In genomic region chr19:13234518-13234917, GRCh38 we compare ENCODE assay signal across 8 cellular contexts.
DNase-seq lines count a peak whose midpoint lies in the region; ATAC-seq, FAIRE-seq and TF ChIP-seq lines count a peak whose summit lies in the region.

No MANE protein-coding gene starts in this region.

- H3K27ac Mint-ChIP-seq in activated CD4-positive, alpha-beta T cell treated with anti-CD3 and anti-CD28 coated beads, Interleukin-2, amount 10 ng/mL, durations not matched to agents 7 days and 5 days = peak overlapping the region; percentile 81

- H3K4me3 Mint-ChIP-seq in activated CD4-positive, alpha-beta T cell treated with anti-CD3 and anti-CD28 coated beads, Interleukin-2, amount 10 ng/mL, durations not matched to agents 7 days and 5 days = peak overlapping the region; percentile 19

- intact Hi-C loops in psoas muscle (cut with DNase I) = no loop called here

- no peaks in the 10 kb centered on the region for H3K9me3 ChIP-seq in MG63
- H3K9me3 ChIP-seq in H1 (ENCODE audit: insufficient read depth in 2 of 2, low read depth in 1 of 2, low read length in 1 of 2) = peaks cover 0 to 4% of the 10 kb centered on the region in 2 experiments; a peak in 1 of 4 replicates
- H3K9me3 ChIP-seq in psoas muscle = no peaks in the 10 kb centered on the region

- H3K27ac ChIP-seq in H1 (ENCODE audit: low read depth, low read length) (no peak overlapping the region), psoas muscle (no peak overlapping the region)

- WGBS in H1 (ENCODE audit: extremely low coverage in 1 of 2, insufficient coverage in 1 of 2, insufficient read length in 1 of 2, insufficient replicate concordance in 2 of 2, low coverage in 1 of 2, low lambda C conversion rate in 2 of 2, missing lambda C conversion rate in 1 of 2), 2 experiments = 31% methylated on average over 6 of the region's 13 CpGs; no CpG with 5 or more reads in 1 of the 2 experiments
- 11 to 25% (median 14%) methylated on average over 13 of the region's 13 CpGs for WGBS in psoas muscle, 3 donors

- no peaks in the 10 kb centered on the region for H3K79me1 ChIP-seq in H1 (ENCODE audit: low read depth, low read length)

- H3K4me2 ChIP-seq in H1 (ENCODE audit: insufficient read depth in 1 of 2, low read depth in 2 of 2, low read length in 2 of 2) = no peak overlapping the region

- peaks cover 12% of the 10 kb centered on the region for H3K9me3 Mint-ChIP-seq in activated CD4-positive, alpha-beta T cell treated with anti-CD3 and anti-CD28 coated beads, Interleukin-2, amount 10 ng/mL, durations not matched to agents 7 days and 5 days

- H3K27me3 Mint-ChIP-seq in activated CD4-positive, alpha-beta T cell treated with anti-CD3 and anti-CD28 coated beads, Interleukin-2, amount 10 ng/mL, durations not matched to agents 7 days and 5 days = peaks cover 4% of the 10 kb centered on the region

- H3K9ac ChIP-seq in H1 (replicated peaks in 1 of 4; ENCODE audit: extremely low read depth in 1 of 4, low read depth in 3 of 4, low read length in 3 of 4) = no peak overlapping the region

- H4K20me1 ChIP-seq in H1 (replicated peaks in 1 of 2; ENCODE audit: control insufficient read depth in 1 of 2, insufficient read depth in 2 of 2, low read length in 2 of 2) = no peaks in the 10 kb centered on the region

- H3K23me2 ChIP-seq in H1 (ENCODE audit: low read depth, low read length) = no peaks in the 10 kb centered on the region

- H2BK120ac ChIP-seq in H1 (replicated peaks; ENCODE audit: low read depth, low read length) = no peak overlapping the region

- TF ChIP-seq POLR2A in H1 (IDR thresholded peaks at IDR 0.05; ENCODE audit: control extremely low read depth in 1 of 2, low read depth in 2 of 2, low read length in 2 of 2) = no peak

- H3K14ac ChIP-seq in H1 (ENCODE audit: insufficient read length) = no peak overlapping the region

- no peak overlapping the region for H3K56ac ChIP-seq in H1 (replicated peaks; ENCODE audit: insufficient read length, low read depth, low read length)

- no peak overlapping the region for H3K23ac ChIP-seq in H1 (ENCODE audit: insufficient read length)

- H3K79me2 ChIP-seq in H1 (ENCODE audit: control insufficient read depth in 1 of 2, insufficient read depth in 2 of 2, low read length in 2 of 2) = no peaks in the 10 kb centered on the region

- H3K4me3 ChIP-seq in MG63 (no peak overlapping the region), H1 (ENCODE audit: extremely low read depth in 1 of 4, insufficient read depth in 2 of 4, low read depth in 3 of 4, low read length in 4 of 4) (no peak overlapping the region), psoas muscle (no peak overlapping the region)

- peaks cover 10% of the 10 kb centered on the region for H3K36me3 Mint-ChIP-seq in activated CD4-positive, alpha-beta T cell treated with anti-CD3 and anti-CD28 coated beads, Interleukin-2, amount 10 ng/mL, durations not matched to agents 7 days and 5 days (ENCODE audit: low read depth)

- H3K4ac ChIP-seq in H1 (replicated peaks; ENCODE audit: insufficient read length, low read depth, low read length) = no peak overlapping the region

- no peak overlapping the region for H4K5ac ChIP-seq in H1 (ENCODE audit: insufficient read length, low read depth, low read length)

- POLR2A ChIA-PET in activated CD4-positive, alpha-beta T cell treated with anti-CD3 and anti-CD28 coated beads, Interleukin-2, amount 10 ng/mL, durations not matched to agents 7 days and 5 days (lab: Charles Lee) = no interaction called here
- POLR2A ChIA-PET in H1 (lab: Charles Lee; ENCODE audit: partially characterized antibody) = no interaction called here

- ATAC-seq in psoas muscle (no peak), HG03135 (IDR thresholded peaks at IDR 0.05; ENCODE audit: unreplicated experiment) (no peak), HG02840 (IDR thresholded peaks at IDR 0.05; ENCODE audit: low FRiP score, unreplicated experiment) (no peak)

- H2AFZ ChIP-seq in H1 (ENCODE audit: low read length) = no peak overlapping the region

- no peak for TF ChIP-seq EP300 in H1 (IDR thresholded peaks at IDR 0.05; ENCODE audit: borderline replicate concordance in 1 of 2, low read depth in 2 of 2, low read length in 2 of 2)

- CTCF ChIA-PET in activated CD4-positive, alpha-beta T cell treated with anti-CD3 and anti-CD28 coated beads, Interleukin-2, amount 10 ng/mL, durations not matched to agents 7 days and 5 days (lab: Charles Lee) = no interaction called here
- CTCF ChIA-PET in H1 (lab: Charles Lee; ENCODE audit: partially characterized antibody) = interaction anchor here (1.3 to 3.3 kb wide), 4 partner anchors 9 to 44 kb away, joined by 3 to 20 read pairs (median 7); no protein-coding TSS in a partner anchor

- H4K8ac ChIP-seq in H1 (ENCODE audit: extremely low read depth, insufficient read depth, low read length) = 0 out of 2 replicates have a peak overlapping the region, but pooled peaks have one; percentile 22

- no peak overlapping the region for H4K91ac ChIP-seq in H1 (replicated peaks; ENCODE audit: insufficient read length, low read length)

- no peaks in the 10 kb centered on the region for H3K36me3 ChIP-seq in MG63
- H3K36me3 ChIP-seq in H1 (ENCODE audit: control insufficient read depth in 2 of 4, insufficient read depth in 4 of 4, low read length in 3 of 4) = no peaks in the 10 kb centered on the region
- no peaks in the 10 kb centered on the region for H3K36me3 ChIP-seq in psoas muscle (ENCODE audit: insufficient read depth in 1 of 2, low read depth in 1 of 2)

- no peak overlapping the region for H3K18ac ChIP-seq in H1 (ENCODE audit: extremely low read depth, low read length)

- no peak overlapping the region for H2AK5ac ChIP-seq in H1 (ENCODE audit: low read depth, low read length)

- FAIRE-seq in H1 (lab: Jason Lieb, UNC) = no peak

- TF ChIP-seq CTCF in H1 (IDR thresholded peaks at IDR 0.05; ENCODE audit: control extremely low read depth in 1 of 3, insufficient read depth in 1 of 3, low read depth in 1 of 3, low read length in 3 of 3) = peak; percentile 91 to 99 (median 96)
- TF ChIP-seq CTCF in psoas muscle (IDR thresholded peaks at IDR 0.05) = peak; percentile 24

- no peak overlapping the region for H2BK5ac ChIP-seq in H1 (ENCODE audit: low read depth, low read length)

- H3K27me3 ChIP-seq in MG63 (no peaks in the 10 kb centered on the region), H1 (replicated peaks in 1 of 4; ENCODE audit: control insufficient read depth in 3 of 4, extremely low read depth in 1 of 4, insufficient read depth in 3 of 4, low read length in 3 of 4) (no peaks in the 10 kb centered on the region), psoas muscle (ENCODE audit: insufficient read depth in 3 of 3, low read length in 2 of 3) (peaks cover 0 to 11% (median 9%) of the 10 kb centered on the region in 3 donors)

- H2BK20ac ChIP-seq in H1 (ENCODE audit: low read length) = no peak overlapping the region

- peaks cover 14% of the 10 kb centered on the region for H3K4me1 Mint-ChIP-seq in activated CD4-positive, alpha-beta T cell treated with anti-CD3 and anti-CD28 coated beads, Interleukin-2, amount 10 ng/mL, durations not matched to agents 7 days and 5 days

- H2BK12ac ChIP-seq in H1 (ENCODE audit: low read depth, low read length) = no peak overlapping the region

- DNase-seq in D341Med (ENCODE audit: low spot score) (peak; percentile 71), MG63 (peak; percentile 75), H1 (ENCODE audit: low read depth in 1 of 2, low spot score in 2 of 2) (peak; percentile 31 to 85), psoas muscle (peak; percentile 29 to 72), superior temporal gyrus (ENCODE audit: extremely low spot score) (no peak)
- DNase-seq in activated CD4-positive, alpha-beta T cell treated with anti-CD3 and anti-CD28 coated beads, Interleukin-2, amount 10 ng/mL, durations not matched to agents 7 days and 5 days = peak; percentile 67

- TF ChIP-seq RAD21 in H1 (IDR thresholded peaks at IDR 0.05 in 1 of 2, conservative IDR thresholded peaks at IDR 0.05 in 1 of 2; ENCODE audit: low read depth in 2 of 2, low read length in 2 of 2) = peak; percentile 57

- H2BK15ac ChIP-seq in H1 (ENCODE audit: low read length) = no peak overlapping the region

- H3K4me1 ChIP-seq in H1 (replicated peaks in 1 of 4; ENCODE audit: control insufficient read depth in 3 of 4, insufficient read depth in 4 of 4, low read length in 3 of 4) (peaks cover 0 to 7% (median 3%) of the 10 kb centered on the region in 4 experiments; a peak in 4 of 7 replicates), psoas muscle (no peaks in the 10 kb centered on the region)

TF ChIP-seq in H1, 55 proteins besides CTCF, POLR2A, EP300 and RAD21:
- peak; percentile 32 for TF ChIP-seq TAF7 (optimal IDR thresholded peaks at IDR 0.05; ENCODE audit: borderline replicate concordance, low read depth, low read length)
- TF ChIP-seq MAX (IDR thresholded peaks at IDR 0.05) = 0 out of 2 replicates have a peak, but pooled peaks have one; percentile 9
- peak; percentile 48; the same call in 1 of the 2 replicates for TF ChIP-seq GABPA (IDR thresholded peaks at IDR 0.05; ENCODE audit: borderline replicate concordance, insufficient read depth, low read length)
- TF ChIP-seq ATF3 (IDR thresholded peaks at IDR 0.05; ENCODE audit: insufficient read depth, low read depth, low read length) = peak; percentile 40; the same call in 1 of the 2 replicates
- no peak for TF ChIP-seq CREB1 (IDR thresholded peaks at IDR 0.05)
